18 cellular contexts compared by ENCODE assay signal in the genomic region with DNA sequence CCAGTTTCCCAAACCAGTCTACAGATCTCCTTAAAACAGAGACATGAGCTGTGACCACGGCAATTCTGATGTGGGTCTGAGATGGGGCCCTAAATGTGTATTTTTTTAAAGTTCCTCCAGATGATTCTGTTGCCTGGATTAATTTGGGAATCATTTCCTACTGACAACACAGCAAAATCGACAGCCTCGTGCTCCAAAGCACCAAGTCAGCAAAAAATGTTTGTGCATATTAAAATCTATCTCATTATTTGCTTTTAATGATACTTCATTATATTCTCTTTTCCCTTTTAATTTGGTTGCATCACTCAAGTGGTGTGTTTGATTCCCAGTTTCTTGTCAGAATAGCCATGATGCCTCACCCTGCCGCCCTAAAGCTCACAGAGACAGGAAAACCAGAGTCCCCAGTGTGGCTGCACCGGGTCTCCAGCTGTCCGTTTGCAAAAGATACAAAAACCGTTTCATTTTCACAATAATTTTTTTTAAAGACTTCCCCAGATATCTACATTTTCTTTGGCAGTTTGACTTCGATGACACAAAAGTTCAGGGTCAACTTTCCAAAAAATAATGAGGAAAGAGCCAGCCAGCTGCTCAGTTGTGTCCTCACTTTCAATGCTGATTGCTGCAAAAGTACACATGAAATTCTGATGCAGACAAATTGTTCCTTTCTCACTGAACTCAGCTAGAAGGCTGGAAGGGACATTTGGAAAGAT.
DNase-seq lines count a peak whose midpoint lies in the region; ATAC-seq and TF ChIP-seq lines count a peak whose summit lies in the region.
"Had no signal": no experiment of that assay in that cellular context is flagged by ENCODE, and none has a peak within 500 bp of the region (broad histone marks: within the 10 kb centered on the region; RNA-seq: fewer than 3 reads in every experiment).

No MANE protein-coding gene starts in this region.

- WGBS in lower leg skin, 2 donors = 58 to 67% methylated on average over 8 of the region's 8 CpGs

- intact Hi-C loops in activated T-helper 1 cell treated with anti-CD3 and anti-CD28 coated beads, Interleukin-12 subunit alpha, Interleukin-12 subunit beta, Interleukin-2, Interleukin-4 antibody, amounts not matched to agents 30 ng/mL and 10 ng/mL and 1 ng/mL, durations not matched to agents 14 hours and 24 hours and 36 hours (cut with micrococcal nuclease) = loop anchor here (1.0 to 5.0 kb wide), 20 partner anchors 9 to 812 kb away; no protein-coding TSS in a partner anchor
- intact Hi-C loops in lower leg skin (cut with DNase I; ENCODE audit: low total_unique reads) = no loop called here

- no peak for TF ChIP-seq POLR2A in lower leg skin (IDR thresholded peaks at IDR 0.05)

- H3K36me3 Mint-ChIP-seq in activated naive CD8-positive, alpha-beta T cell treated with anti-CD3 and anti-CD28 coated beads, Interleukin-2, amount 10 ng/mL, durations not matched to agents 7 days and 5 days = peaks cover 7% of the 10 kb centered on the region
- H3K36me3 Mint-ChIP-seq in activated naive CD8-positive, alpha-beta T cell treated with anti-CD3 and anti-CD28 coated beads, Interleukin-2, amount 50 U/mL, for 24 hours (ENCODE audit: low read depth) = no peaks in the 10 kb centered on the region
- peaks cover 7% of the 10 kb centered on the region for H3K36me3 Mint-ChIP-seq in activated T-helper 1 cell treated with anti-CD3 and anti-CD28 coated beads, Interleukin-12 subunit alpha, Interleukin-12 subunit beta, Interleukin-2, Interleukin-4 antibody, amounts not matched to agents 30 ng/mL and 10 ng/mL and 1 ng/mL, durations not matched to agents 14 hours and 24 hours and 36 hours (ENCODE audit: low read depth)

- DNase-seq in activated naive CD8-positive, alpha-beta T cell treated with anti-CD3 and anti-CD28 coated beads, Interleukin-2, amount 10 ng/mL, durations not matched to agents 7 days and 5 days = no peak
- no peak for DNase-seq in activated naive CD8-positive, alpha-beta T cell treated with anti-CD3 and anti-CD28 coated beads, Interleukin-2, amount 50 U/mL, for 24 hours
- no peak for DNase-seq in activated T-helper 1 cell treated with anti-CD3 and anti-CD28 coated beads, Interleukin-12 subunit alpha, Interleukin-12 subunit beta, Interleukin-2, Interleukin-4 antibody, amounts not matched to agents 30 ng/mL and 10 ng/mL and 1 ng/mL, durations not matched to agents 14 hours and 24 hours and 36 hours (ENCODE audit: low spot score)
- DNase-seq in thoracic aorta (ENCODE audit: low spot score) = no peak
- DNase-seq in foreskin keratinocyte = no peak
- DNase-seq in NCI-H1930 (lab: John Stamatoyannopoulos, UW) = no peak
- DNase-seq in lower leg skin (ENCODE audit: low spot score in 2 of 2) = no peak
- DNase-seq: Calu3, mucosa of descending colon, NCI-H2029, NCI-H524 treated with DMSO at 0.1 percent for 48 hours, spleen had no signal

- peaks cover 14% of the 10 kb centered on the region for H3K27me3 Mint-ChIP-seq in activated naive CD8-positive, alpha-beta T cell treated with anti-CD3 and anti-CD28 coated beads, Interleukin-2, amount 10 ng/mL, durations not matched to agents 7 days and 5 days
- H3K27me3 Mint-ChIP-seq in activated naive CD8-positive, alpha-beta T cell treated with anti-CD3 and anti-CD28 coated beads, Interleukin-2, amount 50 U/mL, for 24 hours = peaks cover 8% of the 10 kb centered on the region
- H3K27me3 Mint-ChIP-seq in activated T-helper 1 cell treated with anti-CD3 and anti-CD28 coated beads, Interleukin-12 subunit alpha, Interleukin-12 subunit beta, Interleukin-2, Interleukin-4 antibody, amounts not matched to agents 30 ng/mL and 10 ng/mL and 1 ng/mL, durations not matched to agents 14 hours and 24 hours and 36 hours (ENCODE audit: insufficient read depth) = peaks cover 9% of the 10 kb centered on the region

- H3K27me3 ChIP-seq in iPS-18a (ENCODE audit: control insufficient read depth, insufficient read depth, low read length) (no peaks in the 10 kb centered on the region), thoracic aorta (replicated peaks; ENCODE audit: insufficient read depth) (no peaks in the 10 kb centered on the region), foreskin keratinocyte (peaks cover 3% of the 10 kb centered on the region)
- H3K27me3 ChIP-seq: esophagus muscularis mucosa, spleen, vagina had no signal

- POLR2A ChIA-PET in activated naive CD8-positive, alpha-beta T cell treated with anti-CD3 and anti-CD28 coated beads, Interleukin-2, amount 10 ng/mL, durations not matched to agents 7 days and 5 days (lab: Charles Lee) = interaction anchor here (1.3 kb wide), 1 partner anchor 443 kb away, joined by 5 read pairs; a partner anchor contains a TSS

- peaks cover 32% of the 10 kb centered on the region for H3K4me1 Mint-ChIP-seq in activated naive CD8-positive, alpha-beta T cell treated with anti-CD3 and anti-CD28 coated beads, Interleukin-2, amount 10 ng/mL, durations not matched to agents 7 days and 5 days
- H3K4me1 Mint-ChIP-seq in activated naive CD8-positive, alpha-beta T cell treated with anti-CD3 and anti-CD28 coated beads, Interleukin-2, amount 50 U/mL, for 24 hours = peaks cover 37% of the 10 kb centered on the region
- peaks cover 57% of the 10 kb centered on the region for H3K4me1 Mint-ChIP-seq in activated T-helper 1 cell treated with anti-CD3 and anti-CD28 coated beads, Interleukin-12 subunit alpha, Interleukin-12 subunit beta, Interleukin-2, Interleukin-4 antibody, amounts not matched to agents 30 ng/mL and 10 ng/mL and 1 ng/mL, durations not matched to agents 14 hours and 24 hours and 36 hours (ENCODE audit: low read depth)

- H3K9me3 ChIP-seq in iPS-18a (ENCODE audit: control insufficient read depth, low read depth, low read length) (no peaks in the 10 kb centered on the region), thoracic aorta (no peaks in the 10 kb centered on the region)
- H3K9me3 ChIP-seq: esophagus muscularis mucosa, mucosa of descending colon, vagina had no signal

- peak overlapping the region; percentile 27 for H3K27ac Mint-ChIP-seq in activated naive CD8-positive, alpha-beta T cell treated with anti-CD3 and anti-CD28 coated beads, Interleukin-2, amount 10 ng/mL, durations not matched to agents 7 days and 5 days
- H3K27ac Mint-ChIP-seq in activated naive CD8-positive, alpha-beta T cell treated with anti-CD3 and anti-CD28 coated beads, Interleukin-2, amount 50 U/mL, for 24 hours = no peak overlapping the region
- peak overlapping the region; percentile 11 for H3K27ac Mint-ChIP-seq in activated T-helper 1 cell treated with anti-CD3 and anti-CD28 coated beads, Interleukin-12 subunit alpha, Interleukin-12 subunit beta, Interleukin-2, Interleukin-4 antibody, amounts not matched to agents 30 ng/mL and 10 ng/mL and 1 ng/mL, durations not matched to agents 14 hours and 24 hours and 36 hours

- H3K36me3 ChIP-seq in iPS-18a (ENCODE audit: control insufficient read depth, low read depth, low read length) (no peaks in the 10 kb centered on the region), thoracic aorta (no peaks in the 10 kb centered on the region)
- H3K36me3 ChIP-seq: esophagus muscularis mucosa, spleen, vagina had no signal

- peaks cover 2% of the 10 kb centered on the region for H3K9me3 Mint-ChIP-seq in activated naive CD8-positive, alpha-beta T cell treated with anti-CD3 and anti-CD28 coated beads, Interleukin-2, amount 10 ng/mL, durations not matched to agents 7 days and 5 days
- H3K9me3 Mint-ChIP-seq in activated naive CD8-positive, alpha-beta T cell treated with anti-CD3 and anti-CD28 coated beads, Interleukin-2, amount 50 U/mL, for 24 hours = peaks cover 7% of the 10 kb centered on the region
- H3K9me3 Mint-ChIP-seq in activated T-helper 1 cell treated with anti-CD3 and anti-CD28 coated beads, Interleukin-12 subunit alpha, Interleukin-12 subunit beta, Interleukin-2, Interleukin-4 antibody, amounts not matched to agents 30 ng/mL and 10 ng/mL and 1 ng/mL, durations not matched to agents 14 hours and 24 hours and 36 hours = peaks cover 6% of the 10 kb centered on the region
- H3K9me3 Mint-ChIP-seq: stimulated activated naive CD8-positive, alpha-beta T cell treated with anti-CD3 and anti-CD28 coated beads, Interleukin-15, Interleukin-2, amounts not matched to agents 100 ng/mL and 50 ng/mL, for 24 hours had no signal

- peaks cover 14% of the 10 kb centered on the region for H3K4me1 ChIP-seq in iPS-18a (ENCODE audit: control insufficient read depth, low read depth, low read length)
- H3K4me1 ChIP-seq in thoracic aorta (ENCODE audit: control insufficient read depth in 1 of 2, low read depth in 2 of 2) = peaks cover 9 to 16% of the 10 kb centered on the region in 2 donors
- no peaks in the 10 kb centered on the region for H3K4me1 ChIP-seq in foreskin keratinocyte
- H3K4me1 ChIP-seq: vagina had no signal

- TF ChIP-seq CTCF in thoracic aorta (IDR thresholded peaks at IDR 0.05) (no peak), foreskin keratinocyte (conservative IDR thresholded peaks at IDR 0.05) (no peak), lower leg skin (IDR thresholded peaks at IDR 0.05) (no peak)

- H3K27ac ChIP-seq in iPS-18a (ENCODE audit: low read length) (peak overlapping the region; percentile 82), thoracic aorta (no peak overlapping the region), foreskin keratinocyte (no peak overlapping the region)
- H3K27ac ChIP-seq: esophagus muscularis mucosa, spleen, vagina, VCaP had no signal

- H3K4me3 Mint-ChIP-seq in activated naive CD8-positive, alpha-beta T cell treated with anti-CD3 and anti-CD28 coated beads, Interleukin-2, amount 10 ng/mL, durations not matched to agents 7 days and 5 days = peak overlapping the region; percentile 45
- no peak overlapping the region for H3K4me3 Mint-ChIP-seq in activated naive CD8-positive, alpha-beta T cell treated with anti-CD3 and anti-CD28 coated beads, Interleukin-2, amount 50 U/mL, for 24 hours
- peak overlapping the region; percentile 28 for H3K4me3 Mint-ChIP-seq in activated T-helper 1 cell treated with anti-CD3 and anti-CD28 coated beads, Interleukin-12 subunit alpha, Interleukin-12 subunit beta, Interleukin-2, Interleukin-4 antibody, amounts not matched to agents 30 ng/mL and 10 ng/mL and 1 ng/mL, durations not matched to agents 14 hours and 24 hours and 36 hours
- H3K4me3 Mint-ChIP-seq: stimulated activated naive CD8-positive, alpha-beta T cell treated with anti-CD3 and anti-CD28 coated beads, Interleukin-15, Interleukin-2, amounts not matched to agents 100 ng/mL and 50 ng/mL, for 24 hours had no signal

- H3K9ac ChIP-seq in iPS-18a (ENCODE audit: low read length) = no peak overlapping the region

- no peak for ATAC-seq in activated naive CD8-positive, alpha-beta T cell treated with anti-CD3 and anti-CD28 coated beads, Interleukin-2, amount 10 ng/mL, durations not matched to agents 7 days and 5 days (ENCODE audit: low read depth)
- ATAC-seq in activated naive CD8-positive, alpha-beta T cell treated with anti-CD3 and anti-CD28 coated beads, Interleukin-2, amount 50 U/mL, for 24 hours = no peak
- ATAC-seq in thoracic aorta (ENCODE audit: insufficient number of reproducible peaks, low FRiP score, low read depth) (no peak), foreskin keratinocyte (no peak)
- ATAC-seq: Panc1 had no signal

- H3K4me3 ChIP-seq in iPS-18a (ENCODE audit: low read length) (no peak overlapping the region), thoracic aorta (peak overlapping the region; percentile 28), lower leg skin (ENCODE audit: low read depth, poor library complexity, severe bottlenecking) (no peak overlapping the region)
- H3K4me3 ChIP-seq: esophagus muscularis mucosa, mucosa of descending colon, spleen, vagina had no signal
